Comparison of ENCODE assay signal across 25 cellular contexts in genomic region chr17:82033359-82034085, GRCh38. TPM values are rescaled to one million over a fixed set of nuclear protein-coding genes. Genes with fewer than 3 reads are reported as not detected.
A peak's percentile ranks its signal among the peaks of the same experiment; 100 is the strongest.
DNase-seq lines count a peak whose midpoint lies in the region; ATAC-seq, FAIRE-seq and TF ChIP-seq lines count a peak whose summit lies in the region.
"Had no signal": no experiment of that assay in that cellular context is flagged by ENCODE, and none has a peak within 500 bp of the region (broad histone marks: within the 10 kb centered on the region; RNA-seq: fewer than 3 reads in every experiment).

No MANE protein-coding gene starts in this region.

- no peaks in the 10 kb centered on the region for H3K9me3 ChIP-seq in CD4-positive, alpha-beta T cell (ENCODE audit: control insufficient read depth, low read length)
- H3K9me3 ChIP-seq: gastroesophageal sphincter, left lung, pancreas, tibial nerve had no signal

- CTCF ChIA-PET in CD4-positive, alpha-beta T cell (lab: Charles Lee): no interaction called here
- CTCF ChIA-PET in WTC11 (lab: Charles Lee): interaction anchor here (5.7 kb wide), 1 partner anchor 14 kb away, joined by 119 read pairs; the partner anchor contains the start of genes CENPX and LRRC45

- TF ChIP-seq CTCF in 22Rv1 (IDR thresholded peaks at IDR 0.05) (no peak), WTC11 (IDR thresholded peaks at IDR 0.05) (no peak), mesothelial cell of epicardium (IDR thresholded peaks at IDR 0.05; ENCODE audit: unreplicated experiment) (no peak)
- no peak for TF ChIP-seq CTCF in CD4-positive, alpha-beta T cell (IDR thresholded peaks at IDR 0.05)

- no peak for FAIRE-seq in GM12892 (lab: Jason Lieb, UNC)
- FAIRE-seq: pancreas, small intestine had no signal

- no peaks in the 10 kb centered on the region for H3K9me3 Mint-ChIP-seq in CD4-positive, alpha-beta T cell
- H3K9me3 Mint-ChIP-seq in WTC11 (no peaks in the 10 kb centered on the region), mesothelial cell of epicardium (no peaks in the 10 kb centered on the region)
- H3K9me3 Mint-ChIP-seq: activated CD4-positive, alpha-beta memory T cell treated with anti-CD3 and anti-CD28 coated beads, Interleukin-2, amount 10 ng/mL, durations not matched to agents 7 days and 5 days; IgD-negative memory B cell had no signal

- intact Hi-C loops in CD4-positive, alpha-beta T cell (cut with DNase I, micrococcal nuclease): loop anchor here (10.0 kb wide), 5 partner anchors 91 to 521 kb away; partner anchors contain the start of genes HEXD (in 1 of the 2) and OGFOD3 (in 1 of the 2)

- POLR2A ChIA-PET in CD4-positive, alpha-beta T cell (lab: Charles Lee): interaction anchor here (1.4 to 2.5 kb wide), 2 partner anchors 10 to 93 kb away, joined by 3 to 12 read pairs; partner anchors contain the start of genes CENPX and LRRC45
- POLR2A ChIA-PET in WTC11 (lab: Charles Lee): no interaction called here

- H3K27me3 ChIP-seq in CD4-positive, alpha-beta T cell (ENCODE audit: control insufficient read depth, insufficient read depth, low read length): no peaks in the 10 kb centered on the region
- H3K27me3 ChIP-seq: pancreas had no signal

- no peak for DNase-seq in CD4-positive, alpha-beta T cell
- no peak for DNase-seq in WTC11 (ENCODE audit: low spot score)
- no peak for DNase-seq in mesothelial cell of epicardium (ENCODE audit: low spot score in 2 of 2, unreplicated experiment in 2 of 2)
- no peak for DNase-seq in dedifferentiated amniotic fluid mesenchymal stem cell (ENCODE audit: extremely low spot score)
- no peak for DNase-seq in GM12892 (ENCODE audit: insufficient read length)
- DNase-seq: activated CD4-positive, alpha-beta memory T cell treated with anti-CD3 and anti-CD28 coated beads, Interleukin-2, amount 10 ng/mL, durations not matched to agents 7 days and 5 days; activated gamma-delta T cell; activated T-cell treated with anti-CD3 and anti-CD28 coated beads for 4 hours; C1 segment of cervical spinal cord; hypothalamus; left lung; naive thymus-derived CD4-positive, alpha-beta T cell; NCI-H1092; NCI-H1694 treated with DMSO at 0.1 percent for 48 hours; NCI-H526 treated with DMSO at 0.1 percent for 48 hours; pancreas; retina; SHP77 treated with DMSO at 0.1 percent for 48 hours; small intestine; T-helper 9 cell had no signal

- H3K27me3 Mint-ChIP-seq in CD4-positive, alpha-beta T cell: no peaks in the 10 kb centered on the region
- H3K27me3 Mint-ChIP-seq in WTC11 (ENCODE audit: low read depth) (peaks cover 4% of the 10 kb centered on the region; the same call in 1 of the 2 replicates), mesothelial cell of epicardium (ENCODE audit: low read depth) (no peaks in the 10 kb centered on the region)
- H3K27me3 Mint-ChIP-seq: activated CD4-positive, alpha-beta memory T cell treated with anti-CD3 and anti-CD28 coated beads, Interleukin-2, amount 10 ng/mL, durations not matched to agents 7 days and 5 days; IgD-negative memory B cell; naive thymus-derived CD4-positive, alpha-beta T cell had no signal

- peak overlapping the region; percentile 97; the same call in 1 of the 2 replicates for H3K27ac ChIP-seq in 22Rv1
- H3K27ac ChIP-seq in CD4-positive, alpha-beta T cell (ENCODE audit: low read depth, low read length): no peak overlapping the region
- H3K27ac ChIP-seq: gastroesophageal sphincter, left lung, pancreas, tibial nerve had no signal

- no peak for ATAC-seq in CD4-positive, alpha-beta T cell (ENCODE audit: poor library complexity)
- ATAC-seq in WTC11 (no peak), HG03108 (IDR thresholded peaks at IDR 0.05; ENCODE audit: unreplicated experiment) (no peak)
- ATAC-seq: gastroesophageal sphincter; left lung; naive thymus-derived CD4-positive, alpha-beta T cell; pancreas had no signal

- peaks cover 30% of the 10 kb centered on the region for H3K4me1 Mint-ChIP-seq in CD4-positive, alpha-beta T cell (ENCODE audit: low read depth)
- H3K4me1 Mint-ChIP-seq in WTC11 (peaks cover 20% of the 10 kb centered on the region), mesothelial cell of epicardium (peaks cover 21% of the 10 kb centered on the region)

- H3K36me3 Mint-ChIP-seq in CD4-positive, alpha-beta T cell (ENCODE audit: low read depth): peaks cover 16% of the 10 kb centered on the region
- H3K36me3 Mint-ChIP-seq in WTC11 (0 out of 2 replicates have a peak, but pooled peaks cover 6% of the 10 kb centered on the region), mesothelial cell of epicardium (peaks cover 5% of the 10 kb centered on the region)
- H3K36me3 Mint-ChIP-seq: IgD-negative memory B cell had no signal

- H3K4me3 Mint-ChIP-seq in CD4-positive, alpha-beta T cell: peak overlapping the region; percentile 67
- H3K4me3 Mint-ChIP-seq in WTC11: peak overlapping the region; percentile 65
- H3K4me3 Mint-ChIP-seq in mesothelial cell of epicardium: peak overlapping the region; percentile 66

- TF ChIP-seq POLR2A in GM12892 (IDR thresholded peaks at IDR 0.05; ENCODE audit: low read depth, low read length): no peak

- no peak overlapping the region for H3K27ac Mint-ChIP-seq in CD4-positive, alpha-beta T cell
- H3K27ac Mint-ChIP-seq in WTC11 (no peak overlapping the region), mesothelial cell of epicardium (no peak overlapping the region)
- H3K27ac Mint-ChIP-seq: activated CD4-positive, alpha-beta memory T cell treated with anti-CD3 and anti-CD28 coated beads, Interleukin-2, amount 10 ng/mL, durations not matched to agents 7 days and 5 days had no signal

TF ChIP-seq in WTC11, 78 proteins besides CTCF, POLR2A, EP300 and RAD21:
- TF ChIP-seq SMAD3 (CRISPR knock-in tag; IDR thresholded peaks at IDR 0.05; ENCODE audit: borderline replicate concordance) (no peak), ZNF263 (CRISPR knock-in tag; IDR thresholded peaks at IDR 0.05; ENCODE audit: low read depth) (no peak), OVOL2 (CRISPR knock-in tag; IDR thresholded peaks at IDR 0.05; ENCODE audit: borderline replicate concordance) (no peak), HMGA2 (CRISPR knock-in tag; IDR thresholded peaks at IDR 0.05) (no peak)

RNA-seq across cellular contexts. Expression of gene RAC3, which starts 2.0 kb away (rescaled TPM):
- 1 to 10 TPM; 3.3 to 5.3 TPM for total RNA-seq in CD4-positive, alpha-beta T cell
- total RNA-seq in WTC11 (2021) (135 to 163 TPM (median 138 TPM) in 3 replicates), mesothelial cell of epicardium (32.6 to 34.6 TPM (median 33.6 TPM) in 3 replicates)
- 2.2 TPM for polyA plus RNA-seq in GM12892 (2012; ENCODE audit: missing spikeins)
- polyA plus RNA-seq: IgD-negative memory B cell; naive thymus-derived CD4-positive, alpha-beta T cell had no signal

RNA-seq across cellular contexts. Expression of gene DCXR, which starts 4.0 kb away (rescaled TPM):
- total RNA-seq in CD4-positive, alpha-beta T cell: 100 to 1,000 TPM; 103 to 119 TPM
- total RNA-seq in WTC11 (2021) (114 to 130 TPM (median 120 TPM) in 3 replicates), mesothelial cell of epicardium (73.5 to 80.2 TPM (median 77.6 TPM) in 3 replicates)
- 55.0 TPM for polyA plus RNA-seq in GM12892 (2012; ENCODE audit: missing spikeins)

RNA-seq across cellular contexts. Expression of gene LRRC45, which starts 10.4 kb away (rescaled TPM):
- 10 to 100 TPM; 17.7 to 17.9 TPM for total RNA-seq in CD4-positive, alpha-beta T cell
- total RNA-seq in WTC11 (2021) (30.5 to 38.1 TPM (median 32.5 TPM) in 3 replicates), mesothelial cell of epicardium (16.9 to 18.5 TPM (median 17.9 TPM) in 3 replicates)
- polyA plus RNA-seq in GM12892 (2012; ENCODE audit: missing spikeins): 10.8 TPM

RNA-seq across cellular contexts. Expression of gene CENPX, which starts 10.8 kb away (rescaled TPM):
- total RNA-seq in CD4-positive, alpha-beta T cell: 10 to 100 TPM; 14.9 to 19.6 TPM
- 107 to 121 TPM (median 110 TPM) in 3 replicates for total RNA-seq in WTC11 (2021)
- total RNA-seq in mesothelial cell of epicardium: 40.0 to 45.5 TPM (median 40.6 TPM) in 3 replicates
- polyA plus RNA-seq in GM12892 (2012; ENCODE audit: missing spikeins): 67.6 TPM

RNA-seq across cellular contexts. Expression of gene RFNG, which starts 18.1 kb away (rescaled TPM):
- 10 to 100 TPM; 28.1 to 31.2 TPM for total RNA-seq in CD4-positive, alpha-beta T cell
- total RNA-seq in WTC11 (2021) (40.9 to 42.3 TPM (median 41.6 TPM) in 3 replicates), mesothelial cell of epicardium (53.8 to 57.3 TPM (median 55.6 TPM) in 3 replicates)
- polyA plus RNA-seq in GM12892 (2012; ENCODE audit: missing spikeins): 7.1 TPM
